Comparison of ENCODE assay signal across 25 cellular contexts in the genomic region with DNA sequence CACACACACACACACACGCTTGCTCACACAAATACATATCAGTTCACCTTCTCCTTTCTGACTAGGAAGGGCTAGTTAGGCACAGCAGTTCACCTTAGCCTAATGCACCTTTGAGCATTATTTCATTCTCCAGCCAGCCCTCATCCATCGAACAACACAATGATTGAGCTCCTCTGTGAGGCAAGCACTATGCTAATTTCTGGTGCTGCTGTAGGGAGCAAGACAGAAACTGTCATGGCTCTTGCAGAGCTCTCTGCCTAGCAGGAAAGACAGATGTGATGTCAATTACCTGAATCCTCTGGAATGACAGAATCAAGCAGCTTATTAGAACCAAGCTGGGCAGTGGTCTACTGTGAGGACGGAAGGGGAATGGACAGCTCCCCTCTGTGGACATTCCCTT.
"Had no signal": no experiment of that assay in that cellular context is flagged by ENCODE, and none has a peak within 500 bp of the region (broad histone marks: within the 10 kb centered on the region; RNA-seq: fewer than 3 reads in every experiment).

No MANE protein-coding gene starts in this region.

- DNase-seq: cortex of kidney; effector memory CD8-positive, alpha-beta T cell; hypothalamus; kidney; mucosa of descending colon; naive B cell; nucleus accumbens; psoas muscle; right cardiac atrium; spleen; stimulated activated CD4-positive, alpha-beta T cell treated with anti-CD3 and anti-CD28 coated beads, Interleukin-4, amount 100 ng/mL, for 4 hours; stimulated activated naive CD8-positive, alpha-beta T cell treated with anti-CD3 and anti-CD28 coated beads, Interleukin-15, Interleukin-2, amounts not matched to agents 100 U/mL and 50 U/mL, for 24 hours; substantia nigra; upper lobe of right lung; uterus had no signal

- H3K9me3 ChIP-seq: mucosa of descending colon, psoas muscle, spleen, thoracic aorta, upper lobe of right lung, uterus had no signal

- H3K4me1 Mint-ChIP-seq: memory B cell; mesothelial cell of epicardium; naive B cell; stimulated activated memory B cell treated with anti-CD40 and anti-IgM and Interleukin-4, amounts not matched to agents 10 μg/mL and 1 μg/mL and 100 μg/mL, for 72 hours had no signal

- H3K27ac ChIP-seq: psoas muscle, skin epidermis, spleen, thoracic aorta, tibial nerve, upper lobe of right lung, uterus had no signal

- H3K27me3 ChIP-seq: spleen, tibial nerve, upper lobe of right lung, uterus had no signal

- H3K9me3 Mint-ChIP-seq: stimulated activated memory B cell treated with anti-CD40 and anti-IgM and Interleukin-4, amounts not matched to agents 10 μg/mL and 1 μg/mL and 100 μg/mL, for 72 hours had no signal

- H3K4me3 Mint-ChIP-seq: effector memory CD8-positive, alpha-beta T cell; memory B cell; mesothelial cell of epicardium; naive B cell; natural killer cell treated with Interleukin-12 subunit alpha and Interleukin-12 subunit beta and Interleukin-15 and Interleukin-18, amount 100 ng/mL, for 72 hours; stimulated activated memory B cell treated with anti-CD40 and anti-IgM and Interleukin-4, amounts not matched to agents 10 μg/mL and 1 μg/mL and 100 μg/mL, for 72 hours had no signal

- FAIRE-seq: frontal cortex, kidney had no signal

- H3K27me3 Mint-ChIP-seq: effector memory CD8-positive, alpha-beta T cell; natural killer cell treated with Interleukin-12 subunit alpha and Interleukin-12 subunit beta and Interleukin-15 and Interleukin-18, amount 100 ng/mL, for 72 hours; stimulated activated memory B cell treated with anti-CD40 and anti-IgM and Interleukin-4, amounts not matched to agents 10 μg/mL and 1 μg/mL and 100 μg/mL, for 72 hours had no signal

- H3K36me3 Mint-ChIP-seq: memory B cell; mesothelial cell of epicardium; naive B cell; natural killer cell treated with Interleukin-12 subunit alpha and Interleukin-12 subunit beta and Interleukin-15 and Interleukin-18, amount 100 ng/mL, for 72 hours; stimulated activated memory B cell treated with anti-CD40 and anti-IgM and Interleukin-4, amounts not matched to agents 10 μg/mL and 1 μg/mL and 100 μg/mL, for 72 hours had no signal

- H3K27ac Mint-ChIP-seq: effector memory CD8-positive, alpha-beta T cell; memory B cell; mesothelial cell of epicardium; naive B cell; natural killer cell treated with Interleukin-12 subunit alpha and Interleukin-12 subunit beta and Interleukin-15 and Interleukin-18, amount 100 ng/mL, for 72 hours; stimulated activated memory B cell treated with anti-CD40 and anti-IgM and Interleukin-4, amounts not matched to agents 10 μg/mL and 1 μg/mL and 100 μg/mL, for 72 hours had no signal

- ATAC-seq: effector memory CD8-positive, alpha-beta T cell; left lobe of liver; mucosa of descending colon; natural killer cell treated with Interleukin-12 subunit alpha and Interleukin-12 subunit beta and Interleukin-15 and Interleukin-18, amount 100 ng/mL, for 72 hours; psoas muscle; right cardiac atrium; stimulated activated memory B cell treated with anti-CD40 and anti-IgM and Interleukin-4, amounts not matched to agents 10 μg/mL and 1 μg/mL and 100 μg/mL, for 72 hours; stimulated activated naive CD8-positive, alpha-beta T cell treated with anti-CD3 and anti-CD28 coated beads, Interleukin-15, Interleukin-2, amounts not matched to agents 100 U/mL and 50 U/mL, for 24 hours; upper lobe of right lung had no signal

- H3K4me3 ChIP-seq: lung, mucosa of descending colon, psoas muscle, skin epidermis, spleen, thoracic aorta, tibial nerve, upper lobe of right lung, uterus had no signal

- H3K36me3 ChIP-seq: spleen, thoracic aorta, tibial nerve, upper lobe of right lung, uterus had no signal

- H3K4me1 ChIP-seq: psoas muscle, spleen, tibial nerve, upper lobe of right lung, uterus had no signal
